Comparison of ENCODE assay signal across 22 cellular contexts in genomic region chr2:117693651-117694050, GRCh38.
"Had no signal": no experiment of that assay in that cellular context is flagged by ENCODE, and none has a peak within 500 bp of the region (broad histone marks: within the 10 kb centered on the region; RNA-seq: fewer than 3 reads in every experiment).

No MANE protein-coding gene starts in this region.

- H3K27me3 ChIP-seq: colonic mucosa, dorsolateral prefrontal cortex, esophagus muscularis mucosa, foreskin keratinocyte, gastroesophageal sphincter, heart left ventricle, left lung had no signal

- ATAC-seq: foreskin keratinocyte; gastroesophageal sphincter; heart left ventricle; left cardiac atrium; left lung; left ventricle myocardium superior; lower lobe of right lung; mucosa of descending colon; naive thymus-derived CD8-positive, alpha-beta T cell had no signal

- H3K9me3 ChIP-seq: colonic mucosa, esophagus muscularis mucosa, gastroesophageal sphincter, heart left ventricle, left lung, lower lobe of right lung, mucosa of descending colon had no signal

- DNase-seq: colonic mucosa; dermis blood vessel endothelial cell; dorsolateral prefrontal cortex; effector CD4-positive, alpha-beta T cell; effector memory CD4-positive, alpha-beta T cell; foreskin keratinocyte; heart left ventricle; hippocampal formation; left cardiac atrium; left lung; left ventricle myocardium superior; lower lobe of right lung; mesenchymal stem cell; mucosa of descending colon; naive B cell; naive thymus-derived CD8-positive, alpha-beta T cell had no signal

- H3K4me3 ChIP-seq: colonic mucosa, dorsolateral prefrontal cortex, esophagus muscularis mucosa, gastroesophageal sphincter, heart left ventricle, left lung, lower lobe of right lung, mucosa of descending colon had no signal

- H3K36me3 ChIP-seq: colonic mucosa, esophagus muscularis mucosa, gastroesophageal sphincter, heart left ventricle, left lung, lower lobe of right lung had no signal

- H3K27ac ChIP-seq: colonic mucosa, dorsolateral prefrontal cortex, esophagus muscularis mucosa, foreskin keratinocyte, gastroesophageal sphincter, heart left ventricle, left lung, lower lobe of right lung had no signal

- H3K4me1 ChIP-seq: colonic mucosa, esophagus muscularis mucosa, foreskin keratinocyte, gastroesophageal sphincter, heart left ventricle, left lung, lower lobe of right lung had no signal

- FAIRE-seq: endothelial cell of umbilical vein, frontal cortex, islet of Langerhans, keratinocyte had no signal
